1 cellular context compared by ENCODE assay signal in genomic region chr10:17021661-17022060, GRCh38.
TF ChIP-seq lines count a peak whose summit lies in the region.

No MANE protein-coding gene starts in this region.

TF ChIP-seq in IMR-90, 13 proteins besides CTCF, POLR2A, EP300 and RAD21 (continued from another document):
- no peak for TF ChIP-seq ELK1 (IDR thresholded peaks at IDR 0.05; ENCODE audit: borderline replicate concordance, low read depth, low read length)
- TF ChIP-seq RFX5 (IDR thresholded peaks at IDR 0.05; ENCODE audit: low read depth, low read length), result no peak
- no peak for TF ChIP-seq RCOR1 (IDR thresholded peaks at IDR 0.05; ENCODE audit: insufficient replicate concordance, low read length)
- no peak for TF ChIP-seq CHD1 (IDR thresholded peaks at IDR 0.05; ENCODE audit: low read depth, low read length)
- TF ChIP-seq SMC3 (IDR thresholded peaks at IDR 0.05; ENCODE audit: low read depth, low read length), result no peak
- no peak for TF ChIP-seq MXI1 (IDR thresholded peaks at IDR 0.05; ENCODE audit: borderline replicate concordance, low read depth, low read length)
- no peak for TF ChIP-seq NFE2L2 (IDR thresholded peaks at IDR 0.05; ENCODE audit: low read depth, low read length)
- no peak for TF ChIP-seq BHLHE40 (IDR thresholded peaks at IDR 0.05; ENCODE audit: low read depth, low read length)
